1 cellular context compared by ENCODE assay signal in genomic region chr6:42901538-42901957, GRCh38.
TF ChIP-seq lines count a peak whose summit lies in the region.

No MANE protein-coding gene starts in this region.

TF ChIP-seq in HepG2, 621 proteins besides CTCF, POLR2A, EP300 and RAD21 (continued from another document and continues in another):
- TF ChIP-seq KDM2A (CRISPR knock-in tag; IDR thresholded peaks at IDR 0.05; ENCODE audit: borderline replicate concordance, low read depth) (peak; percentile 89), ZNF790 (CRISPR knock-in tag; IDR thresholded peaks at IDR 0.05; ENCODE audit: borderline replicate concordance) (no peak), NONO (IDR thresholded peaks at IDR 0.05) (no peak), NONO (CRISPR knock-in tag; conservative IDR thresholded peaks at IDR 0.05) (peak; percentile 74), GATAD1 (CRISPR knock-in tag; IDR thresholded peaks at IDR 0.05) (peak; percentile 65), TRAFD1 (CRISPR knock-in tag; IDR thresholded peaks at IDR 0.05; ENCODE audit: borderline replicate concordance) (no peak), ZSCAN25 (CRISPR knock-in tag; IDR thresholded peaks at IDR 0.05) (no peak), ZNF773 (CRISPR knock-in tag; IDR thresholded peaks at IDR 0.05; ENCODE audit: borderline replicate concordance) (no peak), SIX4 (CRISPR knock-in tag; IDR thresholded peaks at IDR 0.05) (no peak), AFF4 (CRISPR knock-in tag; IDR thresholded peaks at IDR 0.05) (no peak), ZNF335 (CRISPR knock-in tag; IDR thresholded peaks at IDR 0.05) (0 out of 2 replicates have a peak, but pooled peaks have one; percentile 49), SUZ12 (IDR thresholded peaks at IDR 0.05; ENCODE audit: low read depth, low read length) (no peak), PBX2 (CRISPR knock-in tag; IDR thresholded peaks at IDR 0.05) (no peak), FOXA3 (CRISPR knock-in tag; IDR thresholded peaks at IDR 0.05) (peak; percentile 84), USF2 (IDR thresholded peaks at IDR 0.05; ENCODE audit: low read depth, low read length) (no peak), USF2 (CRISPR knock-in tag; IDR thresholded peaks at IDR 0.05; ENCODE audit: borderline replicate concordance) (no peak), TGIF2 (CRISPR knock-in tag; IDR thresholded peaks at IDR 0.05) (0 out of 2 replicates have a peak, but pooled peaks have one; percentile 44), ZNF766 (CRISPR knock-in tag; IDR thresholded peaks at IDR 0.05; ENCODE audit: borderline replicate concordance) (no peak), KMT2A (CRISPR knock-in tag; IDR thresholded peaks at IDR 0.05) (peak; percentile 47), NR1H2 (CRISPR knock-in tag; IDR thresholded peaks at IDR 0.05; ENCODE audit: borderline replicate concordance, low read depth) (no peak), ZNF484 (CRISPR knock-in tag; IDR thresholded peaks at IDR 0.05; ENCODE audit: borderline replicate concordance, low read depth) (no peak), ZNF512B (CRISPR knock-in tag; IDR thresholded peaks at IDR 0.05; ENCODE audit: borderline replicate concordance) (peak; percentile 82; the same call in 1 of the 2 replicates), TARDBP (CRISPR knock-in tag; IDR thresholded peaks at IDR 0.05) (peak; percentile 39; the same call in 1 of the 2 replicates), TEAD3 (CRISPR knock-in tag; optimal IDR thresholded peaks at IDR 0.05; ENCODE audit: borderline replicate concordance) (peak; percentile 92), PHF8 (CRISPR knock-in tag; IDR thresholded peaks at IDR 0.05) (0 out of 2 replicates have a peak, but pooled peaks have one; percentile 27), ZNF17 (CRISPR knock-in tag; IDR thresholded peaks at IDR 0.05) (no peak), RBAK (CRISPR knock-in tag; IDR thresholded peaks at IDR 0.05) (no peak), ZBTB46 (CRISPR knock-in tag; IDR thresholded peaks at IDR 0.05; ENCODE audit: borderline replicate concordance) (no peak), YEATS2 (CRISPR knock-in tag; IDR thresholded peaks at IDR 0.05; ENCODE audit: borderline replicate concordance) (0 out of 2 replicates have a peak, but pooled peaks have one; percentile 18), MNT (IDR thresholded peaks at IDR 0.05) (no peak), ATF7-NPFF (CRISPR knock-in tag; IDR thresholded peaks at IDR 0.05; ENCODE audit: low read depth) (0 out of 2 replicates have a peak, but pooled peaks have one; percentile 27)
- TF ChIP-seq, protein P1, sequence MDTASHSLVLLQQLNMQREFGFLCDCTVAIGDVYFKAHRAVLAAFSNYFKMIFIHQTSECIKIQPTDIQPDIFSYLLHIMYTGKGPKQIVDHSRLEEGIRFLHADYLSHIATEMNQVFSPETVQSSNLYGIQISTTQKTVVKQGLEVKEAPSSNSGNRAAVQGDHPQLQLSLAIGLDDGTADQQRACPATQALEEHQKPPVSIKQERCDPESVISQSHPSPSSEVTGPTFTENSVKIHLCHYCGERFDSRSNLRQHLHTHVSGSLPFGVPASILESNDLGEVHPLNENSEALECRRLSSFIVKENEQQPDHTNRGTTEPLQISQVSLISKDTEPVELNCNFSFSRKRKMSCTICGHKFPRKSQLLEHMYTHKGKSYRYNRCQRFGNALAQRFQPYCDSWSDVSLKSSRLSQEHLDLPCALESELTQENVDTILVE (CRISPR knock-in tag; IDR thresholded peaks at IDR 0.05) = peak; percentile 32; the same call in 1 of the 2 replicates
- TF ChIP-seq, protein P2, sequence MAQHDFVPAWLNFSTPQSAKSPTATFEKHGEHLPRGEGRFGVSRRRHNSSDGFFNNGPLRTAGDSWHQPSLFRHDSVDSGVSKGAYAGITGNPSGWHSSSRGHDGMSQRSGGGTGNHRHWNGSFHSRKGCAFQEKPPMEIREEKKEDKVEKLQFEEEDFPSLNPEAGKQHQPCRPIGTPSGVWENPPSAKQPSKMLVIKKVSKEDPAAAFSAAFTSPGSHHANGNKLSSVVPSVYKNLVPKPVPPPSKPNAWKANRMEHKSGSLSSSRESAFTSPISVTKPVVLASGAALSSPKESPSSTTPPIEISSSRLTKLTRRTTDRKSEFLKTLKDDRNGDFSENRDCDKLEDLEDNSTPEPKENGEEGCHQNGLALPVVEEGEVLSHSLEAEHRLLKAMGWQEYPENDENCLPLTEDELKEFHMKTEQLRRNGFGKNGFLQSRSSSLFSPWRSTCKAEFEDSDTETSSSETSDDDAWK (CRISPR knock-in tag; IDR thresholded peaks at IDR 0.05) = no peak
- TF ChIP-seq, protein P3, sequence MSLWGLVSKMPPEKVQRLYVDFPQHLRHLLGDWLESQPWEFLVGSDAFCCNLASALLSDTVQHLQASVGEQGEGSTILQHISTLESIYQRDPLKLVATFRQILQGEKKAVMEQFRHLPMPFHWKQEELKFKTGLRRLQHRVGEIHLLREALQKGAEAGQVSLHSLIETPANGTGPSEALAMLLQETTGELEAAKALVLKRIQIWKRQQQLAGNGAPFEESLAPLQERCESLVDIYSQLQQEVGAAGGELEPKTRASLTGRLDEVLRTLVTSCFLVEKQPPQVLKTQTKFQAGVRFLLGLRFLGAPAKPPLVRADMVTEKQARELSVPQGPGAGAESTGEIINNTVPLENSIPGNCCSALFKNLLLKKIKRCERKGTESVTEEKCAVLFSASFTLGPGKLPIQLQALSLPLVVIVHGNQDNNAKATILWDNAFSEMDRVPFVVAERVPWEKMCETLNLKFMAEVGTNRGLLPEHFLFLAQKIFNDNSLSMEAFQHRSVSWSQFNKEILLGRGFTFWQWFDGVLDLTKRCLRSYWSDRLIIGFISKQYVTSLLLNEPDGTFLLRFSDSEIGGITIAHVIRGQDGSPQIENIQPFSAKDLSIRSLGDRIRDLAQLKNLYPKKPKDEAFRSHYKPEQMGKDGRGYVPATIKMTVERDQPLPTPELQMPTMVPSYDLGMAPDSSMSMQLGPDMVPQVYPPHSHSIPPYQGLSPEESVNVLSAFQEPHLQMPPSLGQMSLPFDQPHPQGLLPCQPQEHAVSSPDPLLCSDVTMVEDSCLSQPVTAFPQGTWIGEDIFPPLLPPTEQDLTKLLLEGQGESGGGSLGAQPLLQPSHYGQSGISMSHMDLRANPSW (CRISPR knock-in tag; IDR thresholded peaks at IDR 0.05; ENCODE audit: borderline replicate concordance) = 0 out of 2 replicates have a peak, but pooled peaks have one; percentile 81
